In the genomic region with DNA sequence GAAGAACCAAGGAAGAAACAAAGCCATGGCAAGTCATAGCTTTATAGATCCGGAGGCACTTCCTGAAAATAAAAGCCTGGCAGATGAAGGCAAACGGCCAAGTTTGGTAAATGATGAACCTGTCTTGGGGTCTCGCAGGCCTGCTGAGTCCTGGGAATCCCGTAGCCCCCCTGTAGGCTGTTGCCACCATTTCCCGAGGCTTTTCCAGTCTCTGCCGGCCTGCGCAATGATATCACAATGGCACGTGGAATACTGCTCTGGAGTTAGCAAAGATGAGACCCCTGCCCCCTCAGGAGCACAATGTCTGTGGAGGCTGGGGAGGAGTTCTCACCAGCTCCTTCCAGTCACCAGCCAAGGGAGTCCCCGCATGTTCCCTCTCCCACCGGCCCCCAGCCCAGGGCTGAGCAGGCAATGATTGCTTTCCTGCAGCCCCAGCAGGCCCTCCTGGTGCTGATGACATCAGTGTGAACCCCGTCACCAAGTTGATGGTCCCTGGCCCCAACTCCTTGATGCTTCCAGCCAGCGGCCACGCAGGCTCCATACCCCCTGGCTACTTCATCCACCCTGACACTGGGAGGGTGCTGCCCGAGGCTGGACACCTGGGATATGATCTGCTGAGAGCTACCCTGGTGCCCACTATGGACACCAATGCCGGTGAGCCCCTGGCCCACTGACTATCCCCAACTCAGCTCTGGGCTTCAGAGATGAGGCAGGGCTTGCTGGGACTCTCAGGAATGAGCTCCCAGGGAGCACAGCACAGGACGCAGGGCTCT, we compare ENCODE assay signal across 26 cellular contexts. TPM values are rescaled to one million over a fixed set of nuclear protein-coding genes. Genes with fewer than 3 reads are reported as not detected.
A peak's percentile ranks its signal among the peaks of the same experiment; 100 is the strongest.
DNase-seq lines count a peak whose midpoint lies in the region; ATAC-seq, FAIRE-seq and TF ChIP-seq lines count a peak whose summit lies in the region.
"Had no signal": no experiment of that assay in that cellular context is flagged by ENCODE, and none has a peak within 500 bp of the region (broad histone marks: within the 10 kb centered on the region; RNA-seq: fewer than 3 reads in every experiment).

No MANE protein-coding gene starts in this region.

- no TSS peak for BruUV-seq in K562 (replicated peaks; lab: Mats Ljungman, UMichigan)

- H3K9me3 ChIP-seq in SK-N-SH (no peaks in the 10 kb centered on the region), K562 (replicated peaks; ENCODE audit: control insufficient read depth, insufficient read depth, low read depth, low read length) (no peaks in the 10 kb centered on the region)
- H3K9me3 ChIP-seq: SJSA1 had no signal

- POLR2A ChIA-PET in SK-N-SH (lab: Yijun Ruan, JAX) = no interaction called here
- POLR2A ChIA-PET in K562 (lab: Yijun Ruan, JAX) = interaction anchor here (0.5 kb wide), 1 partner anchor 1156 kb away, joined by 3 read pairs; no protein-coding TSS in a partner anchor

- H3K27me3 ChIP-seq in SK-N-SH (ENCODE audit: insufficient read depth) (no peaks in the 10 kb centered on the region), H7 (ENCODE audit: control insufficient read depth, insufficient read depth, low read length) (no peaks in the 10 kb centered on the region; the same call in 1 of the 2 replicates), K562 (ENCODE audit: control insufficient read depth in 2 of 2, insufficient read depth in 2 of 2, low read length in 2 of 2) (peaks cover 3 to 48% of the 10 kb centered on the region in 2 experiments; a peak in 4 of 5 replicates)
- H3K27me3 ChIP-seq: SJSA1 had no signal

- FAIRE-seq in K562 (lab: Jason Lieb, UNC) = no peak
- no peak for FAIRE-seq in GM12891 (lab: Jason Lieb, UNC)
- FAIRE-seq: D721Med, HTR-8/SVneo had no signal

- CTCF ChIA-PET in SK-N-SH (lab: Yijun Ruan, JAX) = interaction anchor here (1.0 to 3.3 kb wide), 6 partner anchors 9 to 172 kb away, joined by 3 to 26 read pairs (median 11); no protein-coding TSS in a partner anchor
- CTCF ChIA-PET in K562 (lab: Yijun Ruan, JAX; ENCODE audit: low intra/inter-chr PET ratio) = interaction anchor here (1.2 kb wide), 1 partner anchor 10 kb away, joined by 4 read pairs; no protein-coding TSS in a partner anchor

- no peak overlapping the region for H3K4me3 ChIP-seq in SK-N-SH (ENCODE audit: low read depth in 2 of 2, low read length in 1 of 2)
- H3K4me3 ChIP-seq in H7 (ENCODE audit: insufficient read depth, low read depth, low read length) = no peak overlapping the region
- H3K4me3 ChIP-seq in K562 = no peak overlapping the region
- H3K4me3 ChIP-seq: SJSA1 had no signal

- H3K36me3 ChIP-seq in SK-N-SH (replicated peaks in 1 of 2; ENCODE audit: control insufficient read depth in 1 of 2, insufficient read depth in 2 of 2, low read length in 1 of 2) (no peaks in the 10 kb centered on the region), H7 (replicated peaks; ENCODE audit: control insufficient read depth, insufficient read depth, low read length) (no peaks in the 10 kb centered on the region), K562 (ENCODE audit: control insufficient read depth, insufficient read depth, low read length) (no peaks in the 10 kb centered on the region)
- H3K36me3 ChIP-seq: SJSA1 had no signal

- H3K4me2 ChIP-seq in SK-N-SH = no peak overlapping the region
- H3K4me2 ChIP-seq in K562 (ENCODE audit: insufficient read depth, low read length) = no peak overlapping the region

- TF ChIP-seq POLR2A in K562 (conservative IDR thresholded peaks at IDR 0.05) (no peak), GM12891 (IDR thresholded peaks at IDR 0.05; ENCODE audit: low read depth, low read length) (no peak)

- DNase-seq in SK-N-SH (peak; percentile 7), H7 (peak; percentile 10), K562 (ENCODE audit: extremely low read depth in 1 of 4, low spot score in 3 of 4) (no peak), retina (peak; percentile 0), GM12891 (ENCODE audit: insufficient read length, low spot score) (no peak), NOMO-1 (lab: John Stamatoyannopoulos, UW; ENCODE audit: unreplicated experiment in 2 of 2) (no peak)
- DNase-seq: 8988T, AML-193, DMS53, GDM1, GOT3, MV-4-11, NCI-H1105 treated with DMSO at 0.1 percent for 48 hours, NCI-H2029 treated with DMSO at 0.1 percent for 48 hours, NCI-H226, NCI-H510A treated with DMSO at 0.1 percent for 48 hours, NCI-H748 treated with DMSO at 0.1 percent for 48 hours, OCI-M1 had no signal

- WGBS in SK-N-SH (ENCODE audit: low lambda C conversion rate) = 80% methylated on average over 10 of the region's 16 CpGs
- 2% methylated on average over 15 of the region's 16 CpGs for WGBS in K562 (ENCODE audit: insufficient coverage, low coverage, missing lambda C conversion rate)

- H3K79me2 ChIP-seq in SK-N-SH (ENCODE audit: insufficient read depth) (no peaks in the 10 kb centered on the region), K562 (ENCODE audit: control insufficient read depth, insufficient read depth, low read length) (no peaks in the 10 kb centered on the region)

- H3K9ac ChIP-seq in SK-N-SH (no peak overlapping the region), K562 (ENCODE audit: insufficient read depth in 1 of 2, low read depth in 2 of 2, low read length in 2 of 2) (no peak overlapping the region)

- TF ChIP-seq EP300 in SK-N-SH (IDR thresholded peaks at IDR 0.05; ENCODE audit: borderline replicate concordance in 1 of 2, low read depth in 1 of 2, low read length in 1 of 2) (no peak), K562 (IDR thresholded peaks at IDR 0.05; ENCODE audit: low read length) (no peak)

- H2AFZ ChIP-seq in SK-N-SH (ENCODE audit: low read depth) (no peak overlapping the region), K562 (ENCODE audit: low read depth, low read length) (no peak overlapping the region)

- in situ Hi-C loops in K562 (cut with MboI) = loop anchor here (10.0 kb wide), 2 partner anchors 339 to 389 kb away; no protein-coding TSS in a partner anchor

- TF ChIP-seq CTCF in SK-N-SH (IDR thresholded peaks at IDR 0.05) (no peak), K562 (IDR thresholded peaks at IDR 0.05 in 2 of 3, conservative IDR thresholded peaks at IDR 0.05 in 1 of 3; ENCODE audit: insufficient read depth in 2 of 3, low read depth in 1 of 3, low read length in 3 of 3) (no peak)

- H3K9me2 ChIP-seq in SK-N-SH = no peaks in the 10 kb centered on the region

- peaks cover 5% of the 10 kb centered on the region for H3F3A ChIP-seq in SK-N-SH (replicated peaks; ENCODE audit: insufficient read depth)

- H3K4me1 ChIP-seq in SK-N-SH (ENCODE audit: control insufficient read depth in 1 of 2, insufficient read depth in 2 of 2, low read depth in 1 of 2, low read length in 1 of 2) = peaks cover 0 to 6% of the 10 kb centered on the region in 2 experiments; a peak in 2 of 4 replicates
- H3K4me1 ChIP-seq in K562 (replicated peaks in 1 of 2; ENCODE audit: control insufficient read depth in 2 of 2, insufficient read depth in 2 of 2, low read length in 2 of 2) = peaks cover 0 to 6% of the 10 kb centered on the region in 2 experiments; a peak in 1 of 5 replicates

- H4K20me1 ChIP-seq in SK-N-SH (ENCODE audit: insufficient read depth) (no peaks in the 10 kb centered on the region), K562 (replicated peaks; ENCODE audit: control insufficient read depth, insufficient read depth, low read length) (peaks cover 4% of the 10 kb centered on the region; the same call in 1 of the 2 replicates)

- ATAC-seq in SK-N-SH treated with all-trans-retinoic acid at 6 μM for 48 hours (no peak), K562 (no peak), GM21825 (IDR thresholded peaks at IDR 0.05; ENCODE audit: unreplicated experiment) (no peak)
- ATAC-seq: HCT116, Right ventricle myocardium inferior had no signal

- TF ChIP-seq RAD21 in SK-N-SH (IDR thresholded peaks at IDR 0.05; ENCODE audit: low read length) (no peak), K562 (CRISPR knock-in tag; conservative IDR thresholded peaks at IDR 0.05 in 1 of 2, IDR thresholded peaks at IDR 0.05 in 1 of 2) (no peak)

- intact Hi-C loops in K562 (cut with micrococcal nuclease) = no loop called here

- H3K27ac ChIP-seq in SK-N-SH (ENCODE audit: low read depth in 2 of 2, low read length in 1 of 2) (no peak overlapping the region), K562 (ENCODE audit: extremely low read depth, low read depth, low read length) (no peak overlapping the region)
- H3K27ac ChIP-seq: SJSA1 had no signal

- H3K9me1 ChIP-seq in K562 (ENCODE audit: control insufficient read depth, insufficient read depth, low read length) = no peaks in the 10 kb centered on the region

RNA-seq across cellular contexts. Expression of gene BTG4, which starts 55.9 kb away (rescaled TPM):
- polyA plus RNA-seq in SK-N-SH (2012; rRNA removed) = 0.26 and 0.34 TPM in 2 replicates
- polyA plus RNA-seq in SK-N-SH (2012; cell fraction: cytosol; rRNA removed) = 0.18 and 0.26 TPM in 2 replicates
- 0.34 and 0.45 TPM in 2 replicates for polyA plus RNA-seq in SK-N-SH (2012; cell fraction: nucleus; rRNA removed)
- total RNA-seq in H7 (2014; rRNA removed; shearing (Covaris generic)) = not detected in 2 replicates
- not detected in 2 replicates for total RNA-seq in K562 (2011; cell fraction: chromatin; rRNA removed; ENCODE audit: low replicate concordance)
- total RNA-seq in K562 (2011; cell fraction: nucleolus; rRNA removed) = not detected in 2 replicates
- total RNA-seq in K562 (2011; cell fraction: nucleoplasm; rRNA removed) = not detected in 2 replicates
- total RNA-seq in K562 (2014; rRNA removed) = not detected in 2 replicates
- not detected in 2 replicates for total RNA-seq in K562 (2014; rRNA removed; fragmentation: Illumina TruSeq; extraction: Trizol)
- not detected in 2 replicates for total RNA-seq in K562 (2015; rRNA removed; fragmentation: Illumina TruSeq; extraction: Trizol)
- not detected in 2 replicates for total RNA-seq in K562 (2021)
- polyA plus RNA-seq in K562 (2011; rRNA removed) = not detected in 2 replicates
- polyA plus RNA-seq in K562 (2011; cell fraction: cytosol; rRNA removed) = not detected in 2 replicates
- not detected in 2 replicates for polyA plus RNA-seq in K562 (2011; cell fraction: nucleus; rRNA removed)
- polyA plus RNA-seq in K562 (2012) = not detected in 2 replicates
- polyA plus RNA-seq in K562 (2014; fragmentation: Illumina TruSeq; extraction: Trizol) = not detected in 2 replicates
- not detected for polyA plus RNA-seq in K562 (2014; fragmentation: Nextera tagmentation; extraction: Ambion mirVana)
- not detected in 2 replicates for polyA plus RNA-seq in K562 (2014; rRNA removed)
- polyA minus RNA-seq in K562 (2011; rRNA and poly(A)+ RNA removed) = not detected in 2 replicates
- not detected in 2 replicates for polyA minus RNA-seq in K562 (2011; cell fraction: cytosol; rRNA and poly(A)+ RNA removed)
- polyA minus RNA-seq in K562 (2011; cell fraction: nucleus; rRNA and poly(A)+ RNA removed) = not detected in 2 replicates
- polyA plus RNA-seq in GM12891 (2012; ENCODE audit: low read depth, missing spikeins) = not detected
- total RNA-seq: M059J, Right ventricle myocardium inferior, SJSA1 had no signal

RNA-seq across cellular contexts. Expression of gene HOATZ, which starts 58.3 kb away (rescaled TPM):
- polyA plus RNA-seq in SK-N-SH (2012; rRNA removed) = 4.4 and 4.9 TPM in 2 replicates
- 5.8 and 6.8 TPM in 2 replicates for polyA plus RNA-seq in SK-N-SH (2012; cell fraction: cytosol; rRNA removed)
- 2.7 and 3.8 TPM in 2 replicates for polyA plus RNA-seq in SK-N-SH (2012; cell fraction: nucleus; rRNA removed)
- total RNA-seq in H7 (2014; rRNA removed; shearing (Covaris generic)) = not detected in 2 replicates
- total RNA-seq in K562 (2011; cell fraction: chromatin; rRNA removed; ENCODE audit: low replicate concordance) = not detected in 2 replicates
- not detected in 2 replicates for total RNA-seq in K562 (2011; cell fraction: nucleolus; rRNA removed)
- total RNA-seq in K562 (2011; cell fraction: nucleoplasm; rRNA removed) = not detected in 2 replicates
- not detected in 2 replicates for total RNA-seq in K562 (2014; rRNA removed)
- total RNA-seq in K562 (2014; rRNA removed; fragmentation: Illumina TruSeq; extraction: Trizol) = not detected in 2 replicates
- total RNA-seq in K562 (2015; rRNA removed; fragmentation: Illumina TruSeq; extraction: Trizol) = not detected in 2 replicates
- total RNA-seq in K562 (2021) = not detected in 2 replicates
- polyA plus RNA-seq in K562 (2011; rRNA removed) = not detected in 2 replicates
- not detected in 2 replicates for polyA plus RNA-seq in K562 (2011; cell fraction: cytosol; rRNA removed)
- polyA plus RNA-seq in K562 (2011; cell fraction: nucleus; rRNA removed) = not detected in 2 replicates
- not detected in 2 replicates for polyA plus RNA-seq in K562 (2012)
- polyA plus RNA-seq in K562 (2014; fragmentation: Illumina TruSeq; extraction: Trizol) = not detected in 2 replicates
- polyA plus RNA-seq in K562 (2014; fragmentation: Nextera tagmentation; extraction: Ambion mirVana) = not detected
- polyA plus RNA-seq in K562 (2014; rRNA removed) = not detected in 2 replicates
- polyA minus RNA-seq in K562 (2011; rRNA and poly(A)+ RNA removed) = not detected in 2 replicates
- not detected in 2 replicates for polyA minus RNA-seq in K562 (2011; cell fraction: cytosol; rRNA and poly(A)+ RNA removed)
- not detected in 2 replicates for polyA minus RNA-seq in K562 (2011; cell fraction: nucleus; rRNA and poly(A)+ RNA removed)
- polyA plus RNA-seq in GM12891 (2012; ENCODE audit: low read depth, missing spikeins) = not detected
- total RNA-seq: M059J, Right ventricle myocardium inferior, SJSA1 had no signal

Comparison
In these comparisons a context has a peak if more than half of its experiments do, and no peak if none do; other contexts are left out.
1. DNase-seq: peak in SK-N-SH (single experiment), H7 (single experiment) and retina (single experiment); none in K562 (0 of 4), GM12891 (single experiment) and NOMO-1 (0 of 2).